Comparison of ENCODE assay signal across 8 cellular contexts in genomic region chr6:27375613-27376079, GRCh38. TPM values are rescaled to one million over a fixed set of nuclear protein-coding genes. Genes with fewer than 3 reads are reported as not detected.
A peak's percentile ranks its signal among the peaks of the same experiment; 100 is the strongest.
DNase-seq lines count a peak whose midpoint lies in the region; ATAC-seq, FAIRE-seq and TF ChIP-seq lines count a peak whose summit lies in the region.

No MANE protein-coding gene starts in this region.

- peaks cover 0 to 3% (median 0%) of the 10 kb centered on the region in 3 donors for H3K36me3 Mint-ChIP-seq in CD8-positive, alpha-beta memory T cell
- peaks cover 4% of the 10 kb centered on the region for H3K36me3 Mint-ChIP-seq in effector memory CD8-positive, alpha-beta T cell (ENCODE audit: insufficient read depth)
- H3K36me3 Mint-ChIP-seq in osteocyte (ENCODE audit: unreplicated experiment) = no peaks in the 10 kb centered on the region
- H3K36me3 Mint-ChIP-seq in activated T-helper 2 cell treated with anti-CD3 and anti-CD28 coated beads, Interferon-gamma antibody, Interleukin-2, Interleukin-4, amounts not matched to agents 10 μg/mL and 5 μg/mL and 100 μg/mL, durations not matched to agents 14 hours and 24 hours and 36 hours (ENCODE audit: low read depth) = no peaks in the 10 kb centered on the region

- H3K9me3 ChIP-seq in CD8-positive, alpha-beta memory T cell (ENCODE audit: low read length) = no peaks in the 10 kb centered on the region

- DNase-seq in CD8-positive, alpha-beta memory T cell = peak in 1 of 5 donors; percentile 17
- peak; percentile 11 for DNase-seq in NAMALWA (ENCODE audit: low spot score)
- no peak for DNase-seq in effector memory CD8-positive, alpha-beta T cell
- no peak for DNase-seq in osteocyte (ENCODE audit: extremely low spot score, unreplicated experiment)
- no peak for DNase-seq in D721Med (ENCODE audit: insufficient read length, low spot score)
- DNase-seq in glomerular visceral epithelial cell (ENCODE audit: extremely low spot score) = no peak
- DNase-seq in activated T-helper 2 cell treated with anti-CD3 and anti-CD28 coated beads, Interferon-gamma antibody, Interleukin-2, Interleukin-4, amounts not matched to agents 10 μg/mL and 5 μg/mL and 100 μg/mL, durations not matched to agents 14 hours and 24 hours and 36 hours (ENCODE audit: low spot score) = no peak

- H3K4me3 Mint-ChIP-seq in CD8-positive, alpha-beta memory T cell = peak overlapping the region; percentile 84 to 96 (median 90)
- peak overlapping the region; percentile 84 to 92 for H3K4me3 Mint-ChIP-seq in effector memory CD8-positive, alpha-beta T cell
- peak overlapping the region; percentile 85 for H3K4me3 Mint-ChIP-seq in osteocyte (ENCODE audit: unreplicated experiment)
- no peak overlapping the region for H3K4me3 Mint-ChIP-seq in activated T-helper 2 cell treated with anti-CD3 and anti-CD28 coated beads, Interferon-gamma antibody, Interleukin-2, Interleukin-4, amounts not matched to agents 10 μg/mL and 5 μg/mL and 100 μg/mL, durations not matched to agents 14 hours and 24 hours and 36 hours (ENCODE audit: low read depth)

- CTCF ChIA-PET in CD8-positive, alpha-beta memory T cell (lab: Charles Lee) = no interaction called here

- FAIRE-seq in D721Med (lab: Jason Lieb, UNC) = no peak

- peaks cover 9 to 30% of the 10 kb centered on the region in 2 donors for H3K27me3 Mint-ChIP-seq in CD8-positive, alpha-beta memory T cell
- H3K27me3 Mint-ChIP-seq in effector memory CD8-positive, alpha-beta T cell = peaks cover 13 to 29% of the 10 kb centered on the region in 2 donors
- H3K27me3 Mint-ChIP-seq in osteocyte (ENCODE audit: unreplicated experiment) = peaks cover 2% of the 10 kb centered on the region
- H3K27me3 Mint-ChIP-seq in activated T-helper 2 cell treated with anti-CD3 and anti-CD28 coated beads, Interferon-gamma antibody, Interleukin-2, Interleukin-4, amounts not matched to agents 10 μg/mL and 5 μg/mL and 100 μg/mL, durations not matched to agents 14 hours and 24 hours and 36 hours (ENCODE audit: low read depth) = peaks cover 3% of the 10 kb centered on the region

- intact Hi-C loops in activated T-helper 2 cell treated with anti-CD3 and anti-CD28 coated beads, Interferon-gamma antibody, Interleukin-2, Interleukin-4, amounts not matched to agents 10 μg/mL and 5 μg/mL and 100 μg/mL, durations not matched to agents 14 hours and 24 hours and 36 hours (cut with micrococcal nuclease) = no loop called here

- no peaks in the 10 kb centered on the region for H3K36me3 ChIP-seq in CD8-positive, alpha-beta memory T cell (ENCODE audit: insufficient read depth, low read length)

- H3K4me3 ChIP-seq in CD8-positive, alpha-beta memory T cell (ENCODE audit: low read length) = peak overlapping the region; percentile 61

- H3K27me3 ChIP-seq in CD8-positive, alpha-beta memory T cell (ENCODE audit: insufficient read depth, low read length, poor library complexity, severe bottlenecking) = no peaks in the 10 kb centered on the region

- no peak for ATAC-seq in effector memory CD8-positive, alpha-beta T cell (replicated peaks)
- no peak for ATAC-seq in HG03457 (IDR thresholded peaks at IDR 0.05; ENCODE audit: unreplicated experiment)

- H3K27ac Mint-ChIP-seq in CD8-positive, alpha-beta memory T cell = peak overlapping the region in 7 of 8 donors; percentile 0 to 92 (median 66)
- peak overlapping the region in 1 of 2 donors; percentile 77 for H3K27ac Mint-ChIP-seq in effector memory CD8-positive, alpha-beta T cell
- no peak overlapping the region for H3K27ac Mint-ChIP-seq in osteocyte (ENCODE audit: unreplicated experiment)
- H3K27ac Mint-ChIP-seq in activated T-helper 2 cell treated with anti-CD3 and anti-CD28 coated beads, Interferon-gamma antibody, Interleukin-2, Interleukin-4, amounts not matched to agents 10 μg/mL and 5 μg/mL and 100 μg/mL, durations not matched to agents 14 hours and 24 hours and 36 hours = no peak overlapping the region

- TF ChIP-seq CTCF in osteocyte (IDR thresholded peaks at IDR 0.05) (no peak), D721Med (IDR thresholded peaks at IDR 0.05; ENCODE audit: insufficient read depth, missing control alignments) (no peak)

- H3K9me3 Mint-ChIP-seq in CD8-positive, alpha-beta memory T cell = no peaks in the 10 kb centered on the region
- no peaks in the 10 kb centered on the region for H3K9me3 Mint-ChIP-seq in effector memory CD8-positive, alpha-beta T cell
- H3K9me3 Mint-ChIP-seq in osteocyte (ENCODE audit: unreplicated experiment) = peaks cover 14% of the 10 kb centered on the region
- peaks cover 17% of the 10 kb centered on the region for H3K9me3 Mint-ChIP-seq in activated T-helper 2 cell treated with anti-CD3 and anti-CD28 coated beads, Interferon-gamma antibody, Interleukin-2, Interleukin-4, amounts not matched to agents 10 μg/mL and 5 μg/mL and 100 μg/mL, durations not matched to agents 14 hours and 24 hours and 36 hours

- peak overlapping the region; percentile 33 for H3K27ac ChIP-seq in CD8-positive, alpha-beta memory T cell (ENCODE audit: low read depth, low read length)

- POLR2A ChIA-PET in CD8-positive, alpha-beta memory T cell (lab: Charles Lee) = no interaction called here

- H3K4me1 Mint-ChIP-seq in CD8-positive, alpha-beta memory T cell = peaks cover 17 to 25% (median 22%) of the 10 kb centered on the region in 3 donors
- H3K4me1 Mint-ChIP-seq in effector memory CD8-positive, alpha-beta T cell (ENCODE audit: low read depth in 2 of 2) = peaks cover 14 to 22% of the 10 kb centered on the region in 2 donors
- H3K4me1 Mint-ChIP-seq in osteocyte (ENCODE audit: unreplicated experiment) = peaks cover 13% of the 10 kb centered on the region
- H3K4me1 Mint-ChIP-seq in activated T-helper 2 cell treated with anti-CD3 and anti-CD28 coated beads, Interferon-gamma antibody, Interleukin-2, Interleukin-4, amounts not matched to agents 10 μg/mL and 5 μg/mL and 100 μg/mL, durations not matched to agents 14 hours and 24 hours and 36 hours (ENCODE audit: low read depth) = peaks cover 15% of the 10 kb centered on the region

- peaks cover 17% of the 10 kb centered on the region for H3K4me1 ChIP-seq in CD8-positive, alpha-beta memory T cell (ENCODE audit: insufficient read depth, low read length)

RNA-seq across cellular contexts. Expression of gene ZNF391, which starts 12.9 kb away (rescaled TPM):
- total RNA-seq in CD8-positive, alpha-beta memory T cell = 1 to 10 TPM; 2.9 to 3.7 TPM
- polyA plus RNA-seq in CD8-positive, alpha-beta memory T cell = 1.6 TPM
- total RNA-seq in osteocyte = 2.4 and 4.0 TPM in 2 replicates
- 0.44 and 0.82 TPM in 2 replicates for total RNA-seq in activated T-helper 2 cell treated with anti-CD3 and anti-CD28 coated beads, Interferon-gamma antibody, Interleukin-2, Interleukin-4, amounts not matched to agents 10 μg/mL and 5 μg/mL and 100 μg/mL, durations not matched to agents 14 hours and 24 hours and 36 hours

Comparison
In these comparisons a context has a peak if more than half of its experiments do, and no peak if none do; other contexts are left out.
1. H3K27ac Mint-ChIP-seq: peak in CD8-positive, alpha-beta memory T cell (7 of 8); none in osteocyte (single experiment) and activated T-helper 2 cell treated with anti-CD3 and anti-CD28 coated beads, Interferon-gamma antibody, Interleukin-2, Interleukin-4, amounts not matched to agents 10 μg/mL and 5 μg/mL and 100 μg/mL, durations not matched to agents 14 hours and 24 hours and 36 hours (single experiment).